ENCODE assay signal across 9 cellular contexts in the genomic region with DNA sequence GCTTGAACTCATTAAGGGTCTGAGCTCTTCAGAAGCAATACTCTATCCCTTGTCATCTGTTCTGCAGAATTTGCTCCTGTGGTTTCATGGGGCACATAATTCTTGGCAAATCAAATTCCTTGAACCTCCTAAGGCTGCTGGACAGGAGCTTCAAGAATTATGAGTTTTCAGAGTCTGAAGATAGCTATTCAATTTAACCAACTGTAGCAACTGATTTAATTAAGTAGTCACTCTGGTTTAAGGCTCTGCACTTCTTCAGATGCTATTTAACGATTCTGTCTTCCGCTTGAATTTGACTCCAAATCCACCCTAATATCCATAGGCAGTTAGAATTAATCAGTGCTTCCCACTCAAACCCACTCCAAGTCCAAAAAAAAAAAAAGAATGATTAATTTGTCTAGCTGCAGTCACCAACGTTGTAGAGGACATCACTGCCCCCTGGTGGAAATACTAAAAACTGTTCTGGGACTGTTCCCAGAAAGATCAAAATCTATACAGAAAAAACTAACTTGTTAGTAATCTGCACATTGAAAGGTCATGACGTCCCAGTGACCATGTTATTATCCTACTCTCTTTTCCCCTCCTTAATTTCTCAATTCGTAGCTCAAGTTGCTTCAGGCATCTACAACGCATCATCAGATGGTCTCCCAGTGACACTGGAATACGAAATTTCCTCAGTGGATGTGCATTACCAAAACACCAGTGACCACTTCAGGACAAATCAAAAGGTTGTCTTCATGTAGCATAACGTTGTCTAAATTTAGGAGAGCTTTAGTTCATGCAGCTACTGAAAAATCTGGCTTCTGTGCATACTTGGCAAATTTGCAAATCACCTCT.
DNase-seq lines count a peak whose midpoint lies in the region; ATAC-seq, FAIRE-seq and TF ChIP-seq lines count a peak whose summit lies in the region.
"Had no signal": no experiment of that assay in that cellular context is flagged by ENCODE, and none has a peak within 500 bp of the region (broad histone marks: within the 10 kb centered on the region; RNA-seq: fewer than 3 reads in every experiment).

No MANE protein-coding gene starts in this region.

- no peaks in the 10 kb centered on the region for H3K79me2 ChIP-seq in astrocyte (ENCODE audit: insufficient read depth, low read length)

- H3K36me3 ChIP-seq in astrocyte (ENCODE audit: insufficient read depth, low read length) (no peaks in the 10 kb centered on the region), thoracic aorta (no peaks in the 10 kb centered on the region)

- DNase-seq in DMS53 (lab: John Stamatoyannopoulos, UW) (peak; percentile 74), NCI-H345 (lab: John Stamatoyannopoulos, UW) (peak; percentile 34), astrocyte (ENCODE audit: low read depth) (peak; percentile 27), iris pigment epithelial cell (ENCODE audit: low read depth) (peak; percentile 34), thoracic aorta (ENCODE audit: low spot score) (no peak)
- no peak for DNase-seq in activated effector memory CD4-positive, alpha-beta T cell treated with Interleukin-2 at 50 U/mL for 16 hours

- peak; percentile 64 for ATAC-seq in GM21390 (IDR thresholded peaks at IDR 0.05; ENCODE audit: unreplicated experiment)
- ATAC-seq in thoracic aorta (ENCODE audit: insufficient number of reproducible peaks, low FRiP score, low read depth) = no peak
- no peak for ATAC-seq in GM21360 (IDR thresholded peaks at IDR 0.05; ENCODE audit: unreplicated experiment)

- peak; percentile 74 for TF ChIP-seq CTCF in astrocyte (IDR thresholded peaks at IDR 0.05; ENCODE audit: insufficient read depth, low read depth, low read length)
- TF ChIP-seq CTCF in thoracic aorta (IDR thresholded peaks at IDR 0.05) = peak; percentile 50

- no peaks in the 10 kb centered on the region for H3K4me1 Mint-ChIP-seq in astrocyte (ENCODE audit: low read depth, unreplicated experiment)

- H3K27me3 ChIP-seq in astrocyte (ENCODE audit: insufficient read depth, low read length) (peaks cover 3% of the 10 kb centered on the region), thoracic aorta (replicated peaks; ENCODE audit: insufficient read depth) (no peaks in the 10 kb centered on the region)

- no peaks in the 10 kb centered on the region for H3K9me3 Mint-ChIP-seq in astrocyte (ENCODE audit: unreplicated experiment)

- H3K27ac ChIP-seq in astrocyte (ENCODE audit: low read depth, low read length) (no peak overlapping the region), thoracic aorta (no peak overlapping the region)

- H3K4me2 ChIP-seq in astrocyte (ENCODE audit: low read length) = no peak overlapping the region

- peak; percentile 32 for FAIRE-seq in astrocyte (lab: Jason Lieb, UNC)
- FAIRE-seq: TTC549 had no signal

- no peaks in the 10 kb centered on the region for H4K20me1 ChIP-seq in astrocyte (ENCODE audit: insufficient read depth, low read length)

- no peaks in the 10 kb centered on the region for H3K27me3 Mint-ChIP-seq in astrocyte (ENCODE audit: low read depth, unreplicated experiment)

- H3K4me1 ChIP-seq in astrocyte (ENCODE audit: insufficient read depth, low read length) = no peaks in the 10 kb centered on the region
- no peaks in the 10 kb centered on the region for H3K4me1 ChIP-seq in thoracic aorta (ENCODE audit: control insufficient read depth in 1 of 2, low read depth in 2 of 2)

- H3K27ac Mint-ChIP-seq in astrocyte (ENCODE audit: unreplicated experiment) = no peak overlapping the region

- H3K9me3 ChIP-seq in astrocyte (ENCODE audit: insufficient read depth, low read depth, low read length) (no peaks in the 10 kb centered on the region), thoracic aorta (no peaks in the 10 kb centered on the region)

- H2AFZ ChIP-seq in astrocyte (ENCODE audit: low read depth, low read length) = no peak overlapping the region

- no peak overlapping the region for H3K9ac ChIP-seq in astrocyte (ENCODE audit: low read length)

- H3K4me3 Mint-ChIP-seq in astrocyte (ENCODE audit: unreplicated experiment) = no peak overlapping the region

- H3K36me3 Mint-ChIP-seq in astrocyte (ENCODE audit: low read depth, unreplicated experiment) = no peaks in the 10 kb centered on the region

- H3K4me3 ChIP-seq in astrocyte (ENCODE audit: insufficient read depth, low read depth, low read length) (no peak overlapping the region), thoracic aorta (no peak overlapping the region)

Comparison
In these comparisons a context has a peak if more than half of its experiments do, and no peak if none do; other contexts are left out.
1. DNase-seq: peak in DMS53 (single experiment), NCI-H345 (single experiment), astrocyte (single experiment) and iris pigment epithelial cell (single experiment); none in thoracic aorta (single experiment) and activated effector memory CD4-positive, alpha-beta T cell treated with Interleukin-2 at 50 U/mL for 16 hours (single experiment).